ENCODE assay signal across 8 cellular contexts in genomic region chr15:83206971-83207621, GRCh38. TPM values are rescaled to one million over a fixed set of nuclear protein-coding genes. Genes with fewer than 3 reads are reported as not detected.
DNase-seq lines count a peak whose midpoint lies in the region; ATAC-seq, FAIRE-seq and TF ChIP-seq lines count a peak whose summit lies in the region.

No MANE protein-coding gene starts in this region.

- peak overlapping the region; percentile 91 for H3K4me3 ChIP-seq in H7 (ENCODE audit: insufficient read depth, low read depth, low read length)
- H3K4me3 ChIP-seq in RWPE2 (ENCODE audit: severe bottlenecking), result peak overlapping the region; percentile 99
- H3K4me3 ChIP-seq in keratinocyte (ENCODE audit: control insufficient read depth in 2 of 3, extremely low read depth in 1 of 3, insufficient read depth in 2 of 3, low read depth in 1 of 3, low read length in 3 of 3), result peak overlapping the region; percentile 79 to 81 (median 80)

- dilution Hi-C loops in keratinocyte (cut with MboI; ENCODE audit: extremely low pct_ligation_motif_present, low sequenced_read_pairs), result no loop called here

- H3K27me3 ChIP-seq in H7 (ENCODE audit: control insufficient read depth, insufficient read depth, low read length) (no peaks in the 10 kb centered on the region), RWPE2 (ENCODE audit: insufficient read depth, poor library complexity, severe bottlenecking) (no peaks in the 10 kb centered on the region), keratinocyte (ENCODE audit: control insufficient read depth, extremely low read depth, insufficient read depth, low read length) (no peaks in the 10 kb centered on the region)

- H4K20me1 ChIP-seq in keratinocyte (ENCODE audit: control insufficient read depth, extremely low read depth, insufficient read depth, low read length), result no peaks in the 10 kb centered on the region

- H3K4me1 ChIP-seq in RWPE2 (ENCODE audit: insufficient read depth, poor library complexity, severe bottlenecking), result peaks cover 34% of the 10 kb centered on the region
- peaks cover 22% of the 10 kb centered on the region for H3K4me1 ChIP-seq in keratinocyte (ENCODE audit: control insufficient read depth, extremely low read depth, insufficient read depth, low read length)

- CTCF ChIA-PET in GM10248 (lab: Yijun Ruan, JAX), result interaction anchor here (1.2 kb wide), 2 partner anchors 17 to 196 kb away, joined by 3 read pairs; partner anchors contain the start of gene C15orf40

- H3K9me3 ChIP-seq in RWPE2 (ENCODE audit: severe bottlenecking) (no peaks in the 10 kb centered on the region), keratinocyte (ENCODE audit: control insufficient read depth, low read depth, low read length) (no peaks in the 10 kb centered on the region)

- POLR2A ChIA-PET in GM10248 (lab: Yijun Ruan, JAX), result interaction anchor here (0.6 kb wide), 1 partner anchor 675 kb away, joined by 3 read pairs; no protein-coding TSS in a partner anchor

- no peak for FAIRE-seq in keratinocyte (lab: Jason Lieb, UNC)

- TF ChIP-seq CTCF in GM10248 (IDR thresholded peaks at IDR 0.05; ENCODE audit: control extremely low read depth, extremely low read depth, low read depth, missing control alignments), result no peak
- TF ChIP-seq CTCF in RWPE2 (IDR thresholded peaks at IDR 0.05; ENCODE audit: poor library complexity, severe bottlenecking), result no peak
- TF ChIP-seq CTCF in keratinocyte (optimal IDR thresholded peaks at IDR 0.05 in 1 of 3, IDR thresholded peaks at IDR 0.05 in 1 of 3, conservative IDR thresholded peaks at IDR 0.05 in 1 of 3; ENCODE audit: extremely low read depth in 1 of 3, insufficient read depth in 2 of 3, low read length in 3 of 3), result no peak

- peaks cover 47% of the 10 kb centered on the region for H3K79me2 ChIP-seq in keratinocyte (ENCODE audit: control insufficient read depth, insufficient read depth, low read length)

- no peaks in the 10 kb centered on the region for H3K9me1 ChIP-seq in keratinocyte (ENCODE audit: control insufficient read depth, extremely low read depth, insufficient read depth, low read length)

- H2AFZ ChIP-seq in keratinocyte (ENCODE audit: control insufficient read depth, low read length), result peak overlapping the region; percentile 51

- peak; percentile 46 for ATAC-seq in RWPE2 (ENCODE audit: low read depth)

- DNase-seq in GM10248 (ENCODE audit: extremely low spot score) (peak; percentile 51), H7 (peak; percentile 86), RWPE2 (ENCODE audit: low spot score) (peak; percentile 80), keratinocyte (ENCODE audit: low read depth, low spot score) (no peak), NCI-H510A (lab: John Stamatoyannopoulos, UW) (no peak), NCI-H1694 (lab: John Stamatoyannopoulos, UW) (no peak)
- DNase-seq in stimulated activated CD4-positive, alpha-beta T cell treated with anti-CD3 and anti-CD28 coated beads, Interleukin-2, amount 100 ng/mL, for 24 hours, result peak; percentile 18 to 21

- peak overlapping the region; percentile 75 for H3K9ac ChIP-seq in keratinocyte (ENCODE audit: control insufficient read depth, extremely low read depth, insufficient read depth, low read length)

- peak overlapping the region; percentile 92 for H3K4me2 ChIP-seq in keratinocyte (ENCODE audit: control insufficient read depth, extremely low read depth, insufficient read depth, low read depth, low read length)

- H3K36me3 ChIP-seq in H7 (replicated peaks; ENCODE audit: control insufficient read depth, insufficient read depth, low read length) (no peaks in the 10 kb centered on the region), RWPE2 (ENCODE audit: low read depth) (peaks cover 11% of the 10 kb centered on the region), keratinocyte (ENCODE audit: control insufficient read depth in 2 of 2, extremely low read depth in 1 of 2, insufficient read depth in 2 of 2, low read length in 2 of 2) (no peaks in the 10 kb centered on the region)

- H3K27ac ChIP-seq in RWPE2 (ENCODE audit: poor library complexity, severe bottlenecking), result peak overlapping the region; percentile 62
- H3K27ac ChIP-seq in cingulate gyrus (ENCODE audit: low read depth, low read length), result peak overlapping the region; percentile 35
- peak overlapping the region; percentile 45 for H3K27ac ChIP-seq in keratinocyte (ENCODE audit: control insufficient read depth, insufficient read depth, low read length)

RNA-seq across cellular contexts. Expression of gene HDGFL3, which starts 0.5 kb away (rescaled TPM):
- total RNA-seq in H7 (2014; rRNA removed; shearing (Covaris generic)), result 39.0 and 68.0 TPM in 2 replicates
- polyA plus RNA-seq in keratinocyte, result 13.7 to 35.1 TPM (median 25.2 TPM) in 3 replicates
- polyA plus RNA-seq in keratinocyte (2011; ENCODE audit: low read depth), result 99.4 TPM
- 25.0 and 30.1 TPM in 2 replicates for polyA plus RNA-seq in keratinocyte (2011; cell fraction: cytosol; rRNA removed)
- 7.0 and 13.4 TPM in 2 replicates for polyA plus RNA-seq in keratinocyte (2011; cell fraction: nucleus; rRNA removed)
- 18.4 and 35.8 TPM in 2 replicates for polyA plus RNA-seq in keratinocyte (2012; ENCODE audit: low replicate concordance)
- 1.8 to 9.6 TPM (median 2.7 TPM) in 3 replicates for polyA minus RNA-seq in keratinocyte
- polyA minus RNA-seq in keratinocyte (2011; cell fraction: cytosol; rRNA and poly(A)+ RNA removed), result 20.3 TPM
- polyA minus RNA-seq in keratinocyte (2011; cell fraction: nucleus; rRNA and poly(A)+ RNA removed), result 3.5 and 8.1 TPM in 2 replicates

Comparison
In these comparisons a context has a peak if more than half of its experiments do, and no peak if none do; other contexts are left out.
1. DNase-seq: peak in GM10248 (single experiment), H7 (single experiment), RWPE2 (single experiment) and stimulated activated CD4-positive, alpha-beta T cell treated with anti-CD3 and anti-CD28 coated beads, Interleukin-2, amount 100 ng/mL, for 24 hours (2 of 2); none in keratinocyte (single experiment), NCI-H510A (single experiment) and NCI-H1694 (single experiment).
2. Peak in every context shown above with its lines, with median percentiles within 50 percentile points of each other: H3K4me3 ChIP-seq and H3K27ac ChIP-seq.